ENCODE assay signal across 35 cellular contexts in genomic region chr20:7996898-7997297, GRCh38. TPM values are rescaled to one million over a fixed set of nuclear protein-coding genes. Genes with fewer than 3 reads are reported as not detected.
"Had no signal": no experiment of that assay in that cellular context is flagged by ENCODE, and none has a peak within 500 bp of the region (broad histone marks: within the 10 kb centered on the region; RNA-seq: fewer than 3 reads in every experiment).

No MANE protein-coding gene starts in this region.

- H3K4me3 Mint-ChIP-seq: activated naive CD8-positive, alpha-beta T cell treated with anti-CD3 and anti-CD28 coated beads, Interleukin-2, amount 10 ng/mL, durations not matched to agents 7 days and 5 days; immature natural killer cell; mesothelial cell of epicardium; naive B cell; neural crest cell; stimulated activated naive B cell treated with anti-CD40 and anti-IgM and Interleukin-4, amounts not matched to agents 10 μg/mL and 1 μg/mL and 100 μg/mL, for 72 hours; WTC11 had no signal

- H3K4me3 ChIP-seq: coronary artery, dorsolateral prefrontal cortex, heart left ventricle, pancreas, psoas muscle, smooth muscle cell, transverse colon had no signal

- H3K27me3 ChIP-seq: brain microvascular endothelial cell, dorsolateral prefrontal cortex, heart left ventricle, pancreas, transverse colon had no signal

- ATAC-seq: heart left ventricle; left colon; pancreas; psoas muscle; stimulated activated naive B cell treated with anti-CD40 and anti-IgM and Interleukin-4, amounts not matched to agents 10 μg/mL and 1 μg/mL and 100 μg/mL, for 72 hours; WTC11 had no signal

- H3K27ac Mint-ChIP-seq: activated naive CD8-positive, alpha-beta T cell treated with anti-CD3 and anti-CD28 coated beads, Interleukin-2, amount 10 ng/mL, durations not matched to agents 7 days and 5 days; immature natural killer cell; mesothelial cell of epicardium; naive B cell; stimulated activated naive B cell treated with anti-CD40 and anti-IgM and Interleukin-4, amounts not matched to agents 10 μg/mL and 1 μg/mL and 100 μg/mL, for 72 hours; WTC11 had no signal

- DNase-seq: activated CD8-positive, alpha-beta memory T cell treated with anti-CD3 and anti-CD28 coated beads for 24 hours; activated gamma-delta T cell treated with Interleukin-2 at 50 U/mL for 16 hours; activated naive CD8-positive, alpha-beta T cell treated with anti-CD3 and anti-CD28 coated beads, Interleukin-2, amount 10 ng/mL, durations not matched to agents 7 days and 5 days; amniotic stem cell; brain microvascular endothelial cell; dorsolateral prefrontal cortex; effector memory CD4-positive, alpha-beta T cell; foreskin fibroblast; heart left ventricle; hypothalamus; immature natural killer cell; kidney; left colon; naive B cell; nucleus accumbens; pancreas; psoas muscle; stimulated activated CD4-positive, alpha-beta T cell treated with anti-CD3 and anti-CD28 coated beads, Interleukin-1b, Interleukin-23, amount 100 ng/mL, for 48 hours; stimulated activated CD4-positive, alpha-beta T cell treated with anti-CD3 and anti-CD28 coated beads, Interleukin-4, amount 100 ng/mL, for 4 hours; stimulated activated CD8-positive, alpha-beta memory T cell treated with anti-CD3 and anti-CD28 coated beads, Interleukin-4, amount 100 ng/mL, for 48 hours; stimulated activated naive B cell treated with anti-CD40 and anti-IgM and Interleukin-4, amounts not matched to agents 10 μg/mL and 1 μg/mL and 100 μg/mL, for 72 hours; T-helper 2 cell; transverse colon had no signal

- FAIRE-seq: astrocyte, kidney, pancreas, urothelium cell line had no signal

- H3K27me3 Mint-ChIP-seq: activated naive CD8-positive, alpha-beta T cell treated with anti-CD3 and anti-CD28 coated beads, Interleukin-2, amount 10 ng/mL, durations not matched to agents 7 days and 5 days; naive B cell; stimulated activated naive B cell treated with anti-CD40 and anti-IgM and Interleukin-4, amounts not matched to agents 10 μg/mL and 1 μg/mL and 100 μg/mL, for 72 hours had no signal

- H3K27ac ChIP-seq: brain microvascular endothelial cell, coronary artery, dorsolateral prefrontal cortex, heart left ventricle, pancreas, psoas muscle, transverse colon had no signal

- H3K4me1 ChIP-seq: heart left ventricle, pancreas, psoas muscle, transverse colon had no signal

- H3K9me3 ChIP-seq: pancreas, transverse colon had no signal

- H3K4me1 Mint-ChIP-seq: activated naive CD8-positive, alpha-beta T cell treated with anti-CD3 and anti-CD28 coated beads, Interleukin-2, amount 10 ng/mL, durations not matched to agents 7 days and 5 days; mesothelial cell of epicardium; neural crest cell; stimulated activated naive B cell treated with anti-CD40 and anti-IgM and Interleukin-4, amounts not matched to agents 10 μg/mL and 1 μg/mL and 100 μg/mL, for 72 hours; WTC11 had no signal

- H3K4me2 ChIP-seq: smooth muscle cell had no signal

RNA-seq across cellular contexts. Expression of gene HAO1, which starts 56.6 kb away (rescaled TPM):
- total RNA-seq: activated naive CD8-positive, alpha-beta T cell treated with anti-CD3 and anti-CD28 coated beads, Interleukin-2, amount 10 ng/mL, durations not matched to agents 7 days and 5 days; cardiac septum; cerebellum; epithelial cell of proximal tubule; fibroblast of lung; kidney; left colon; mesothelial cell of epicardium; neural crest cell; psoas muscle; smooth muscle cell; temporal lobe; transverse colon; WTC11 had no signal
- polyA plus RNA-seq: fibroblast of lung, heart left ventricle, immature natural killer cell, psoas muscle, smooth muscle cell had no signal
